8 cellular contexts compared by ENCODE assay signal in the genomic region with DNA sequence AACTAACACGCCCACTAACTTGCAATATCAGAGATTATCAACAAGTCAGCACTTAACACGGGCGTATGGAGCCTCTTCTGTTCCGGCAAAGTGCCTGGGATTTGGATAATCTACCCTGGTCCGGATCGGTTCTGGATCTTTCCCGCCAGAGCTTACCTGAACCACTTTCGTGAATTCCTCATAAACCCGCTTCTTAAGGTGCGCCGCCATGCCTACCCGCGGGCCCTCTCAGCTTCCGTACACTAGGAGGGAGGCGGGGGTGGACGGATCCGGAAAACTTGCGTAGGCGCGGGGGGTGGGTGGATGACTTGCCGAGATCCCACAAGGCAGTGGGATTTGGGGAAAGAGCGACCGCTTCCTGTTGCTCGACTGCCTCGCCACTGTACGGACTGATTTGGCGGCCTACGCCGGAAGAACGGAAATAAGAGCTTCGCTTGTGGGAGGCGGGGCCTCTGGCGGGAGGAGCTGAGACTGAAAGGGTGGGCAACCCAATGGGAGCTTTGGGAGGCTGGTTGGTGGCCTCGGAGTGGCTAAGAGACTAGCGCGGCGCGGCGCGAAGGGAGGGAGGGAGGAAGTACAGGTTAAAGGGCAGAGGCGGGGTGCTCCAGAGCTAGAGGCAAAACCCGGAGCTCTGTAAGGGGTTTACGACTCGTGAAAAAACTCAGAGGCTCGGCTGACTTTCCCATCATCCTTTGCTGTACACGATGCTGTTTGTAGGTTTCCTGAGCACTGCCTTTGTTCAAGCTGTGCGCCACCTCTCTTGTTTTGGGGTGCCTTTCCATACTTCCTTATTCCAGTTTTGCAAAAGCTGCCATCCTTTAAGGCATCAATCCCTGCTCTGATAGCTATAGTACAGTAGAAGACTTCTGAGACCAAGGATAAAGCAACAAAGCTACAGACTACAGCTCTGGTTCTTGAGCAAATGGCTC. TPM values are rescaled to one million over a fixed set of nuclear protein-coding genes. Genes with fewer than 3 reads are reported as not detected.
DNase-seq lines count a peak whose midpoint lies in the region; ATAC-seq lines count a peak whose summit lies in the region.

Gene INTS4 (minus strand): TSS at position 235 of the 929 bp plus-strand sequence. CDS start 25 bp downstream, at position 210.

- intact Hi-C loops in left colon (cut with DNase I, micrococcal nuclease), result no loop called here

- DNase-seq in C1 segment of cervical spinal cord (lab: John Stamatoyannopoulos, UW) (peak; percentile 89 to 100 (median 98)), NCI-H748 (lab: John Stamatoyannopoulos, UW; ENCODE audit: unreplicated experiment) (peak; percentile 99), cortex of kidney (lab: John Stamatoyannopoulos, UW) (peak; percentile 45), left colon (peak; percentile 98 to 100)
- DNase-seq in activated CD4-positive, alpha-beta T cell treated with anti-CD3 and anti-CD28 coated beads, Interleukin-2, amount 50 U/mL, for 1 hour, result peak; percentile 97
- DNase-seq in stimulated activated CD4-positive, alpha-beta T cell treated with anti-CD3 and anti-CD28 coated beads, Interleukin-1b, Interleukin-23, amount 100 ng/mL, for 48 hours, result peak; percentile 99

- peak; percentile 100 for ATAC-seq in GM19351 (IDR thresholded peaks at IDR 0.05; ENCODE audit: unreplicated experiment)
- peak; percentile 99 for ATAC-seq in HG03521 (IDR thresholded peaks at IDR 0.05; ENCODE audit: unreplicated experiment)
- peak; percentile 98 for ATAC-seq in left colon

RNA-seq across cellular contexts. Expression of gene INTS4, which starts in this region (rescaled TPM):
- 10 to 100 TPM; 23.2 to 23.4 TPM for total RNA-seq in left colon

Comparison
In these comparisons a context has a peak if more than half of its experiments do, and no peak if none do; other contexts are left out.
1. Peak in every context shown above with its lines: DNase-seq and ATAC-seq.
2. DNase-seq: peak in every context shown above with its lines; median percentile 99 in NCI-H748; 99 in left colon; 99 in stimulated activated CD4-positive, alpha-beta T cell treated with anti-CD3 and anti-CD28 coated beads, Interleukin-1b, Interleukin-23, amount 100 ng/mL, for 48 hours; 98 in C1 segment of cervical spinal cord; 97 in activated CD4-positive, alpha-beta T cell treated with anti-CD3 and anti-CD28 coated beads, Interleukin-2, amount 50 U/mL, for 1 hour; 45 in cortex of kidney.